ENCODE assay signal across 8 cellular contexts in genomic region chr5:71782771-71783770, GRCh38.
DNase-seq lines count a peak whose midpoint lies in the region; ATAC-seq and FAIRE-seq lines count a peak whose summit lies in the region.

No MANE protein-coding gene starts in this region.

- no peaks in the 10 kb centered on the region for H3K9me3 ChIP-seq in CD8-positive, alpha-beta memory T cell (ENCODE audit: low read length)

- H3K9me3 Mint-ChIP-seq in CD8-positive, alpha-beta memory T cell = peaks cover 0 to 4% (median 0%) of the 10 kb centered on the region in 5 donors
- H3K9me3 Mint-ChIP-seq in activated CD4-positive, alpha-beta T cell treated with anti-CD3 and anti-CD28 coated beads, Interleukin-2, amount 10 ng/mL, durations not matched to agents 7 days and 5 days = no peaks in the 10 kb centered on the region

- peak overlapping the region; percentile 4 for H3K4me3 ChIP-seq in CD8-positive, alpha-beta memory T cell (ENCODE audit: low read length)

- H3K4me1 ChIP-seq in CD8-positive, alpha-beta memory T cell (ENCODE audit: insufficient read depth, low read length) = peaks cover 11% of the 10 kb centered on the region

- H3K4me3 Mint-ChIP-seq in CD8-positive, alpha-beta memory T cell = peak overlapping the region in 4 of 7 donors; percentile 23 to 57 (median 41)
- no peak overlapping the region for H3K4me3 Mint-ChIP-seq in activated CD4-positive, alpha-beta T cell treated with anti-CD3 and anti-CD28 coated beads, Interleukin-2, amount 10 ng/mL, durations not matched to agents 7 days and 5 days

- no peaks in the 10 kb centered on the region for H3K36me3 ChIP-seq in CD8-positive, alpha-beta memory T cell (ENCODE audit: insufficient read depth, low read length)

- H3K36me3 Mint-ChIP-seq in CD8-positive, alpha-beta memory T cell = no peaks in the 10 kb centered on the region
- no peaks in the 10 kb centered on the region for H3K36me3 Mint-ChIP-seq in activated CD4-positive, alpha-beta T cell treated with anti-CD3 and anti-CD28 coated beads, Interleukin-2, amount 10 ng/mL, durations not matched to agents 7 days and 5 days (ENCODE audit: low read depth)

- POLR2A ChIA-PET in CD8-positive, alpha-beta memory T cell (lab: Charles Lee) = no interaction called here
- POLR2A ChIA-PET in activated CD4-positive, alpha-beta T cell treated with anti-CD3 and anti-CD28 coated beads, Interleukin-2, amount 10 ng/mL, durations not matched to agents 7 days and 5 days (lab: Charles Lee) = no interaction called here

- ATAC-seq in GM19351 (IDR thresholded peaks at IDR 0.05; ENCODE audit: unreplicated experiment) = peak; percentile 98
- peak; percentile 91 for ATAC-seq in HG03354 (IDR thresholded peaks at IDR 0.05; ENCODE audit: poor library complexity, severe bottlenecking, unreplicated experiment)

- peak in 1 of 5 donors; percentile 11 for DNase-seq in CD8-positive, alpha-beta memory T cell
- peak; percentile 83 for DNase-seq in NCI-H2227 (lab: John Stamatoyannopoulos, UW; ENCODE audit: unreplicated experiment)
- peak; percentile 39 for DNase-seq in activated CD4-positive, alpha-beta T cell treated with anti-CD3 and anti-CD28 coated beads, Interleukin-2, amount 10 ng/mL, durations not matched to agents 7 days and 5 days
- peak; percentile 82 for DNase-seq in midbrain (lab: John Stamatoyannopoulos, UW)
- peak; percentile 28 to 40 for DNase-seq in stimulated activated CD8-positive, alpha-beta memory T cell treated with anti-CD3 and anti-CD28 coated beads, Interleukin-7, amount 100 ng/mL, for 48 hours (ENCODE audit: extremely low read depth in 1 of 2, low read depth in 1 of 2)

- CTCF ChIA-PET in CD8-positive, alpha-beta memory T cell (lab: Charles Lee) = interaction anchor here (1.1 kb wide), 1 partner anchor 8 kb away, joined by 3 read pairs; no protein-coding TSS in a partner anchor
- CTCF ChIA-PET in activated CD4-positive, alpha-beta T cell treated with anti-CD3 and anti-CD28 coated beads, Interleukin-2, amount 10 ng/mL, durations not matched to agents 7 days and 5 days (lab: Charles Lee) = no interaction called here

- H3K27ac Mint-ChIP-seq in CD8-positive, alpha-beta memory T cell = peak overlapping the region in 1 of 8 donors; percentile 25
- no peak overlapping the region for H3K27ac Mint-ChIP-seq in activated CD4-positive, alpha-beta T cell treated with anti-CD3 and anti-CD28 coated beads, Interleukin-2, amount 10 ng/mL, durations not matched to agents 7 days and 5 days

- peaks cover 14% of the 10 kb centered on the region in 3 donors for H3K4me1 Mint-ChIP-seq in CD8-positive, alpha-beta memory T cell
- H3K4me1 Mint-ChIP-seq in activated CD4-positive, alpha-beta T cell treated with anti-CD3 and anti-CD28 coated beads, Interleukin-2, amount 10 ng/mL, durations not matched to agents 7 days and 5 days = peaks cover 22% of the 10 kb centered on the region

- FAIRE-seq in endometrium (lab: Jason Lieb, UNC) = peak; percentile 69

- H3K27me3 Mint-ChIP-seq in CD8-positive, alpha-beta memory T cell = peaks cover 6 to 23% of the 10 kb centered on the region in 2 donors
- H3K27me3 Mint-ChIP-seq in activated CD4-positive, alpha-beta T cell treated with anti-CD3 and anti-CD28 coated beads, Interleukin-2, amount 10 ng/mL, durations not matched to agents 7 days and 5 days = no peaks in the 10 kb centered on the region

- H3K27ac ChIP-seq in CD8-positive, alpha-beta memory T cell (ENCODE audit: low read depth, low read length) = no peak overlapping the region

- H3K27me3 ChIP-seq in CD8-positive, alpha-beta memory T cell (ENCODE audit: insufficient read depth, low read length, poor library complexity, severe bottlenecking) = no peaks in the 10 kb centered on the region
